ENCODE assay signal across 23 cellular contexts in genomic region chr1:43396059-43396458, GRCh38. TPM values are rescaled to one million over a fixed set of nuclear protein-coding genes. Genes with fewer than 3 reads are reported as not detected.
DNase-seq lines count a peak whose midpoint lies in the region; ATAC-seq and TF ChIP-seq lines count a peak whose summit lies in the region.
"Had no signal": no experiment of that assay in that cellular context is flagged by ENCODE, and none has a peak within 500 bp of the region (broad histone marks: within the 10 kb centered on the region; RNA-seq: fewer than 3 reads in every experiment).

No MANE protein-coding gene starts in this region.

- peaks cover 5% of the 10 kb centered on the region for H3K4me1 Mint-ChIP-seq in type B pancreatic cell (ENCODE audit: unreplicated experiment)

- H3K4me3 Mint-ChIP-seq in type B pancreatic cell, result no peak overlapping the region
- H3K4me3 Mint-ChIP-seq: CD4-positive, alpha-beta memory T cell; T-cell had no signal

- no peaks in the 10 kb centered on the region for H3K27me3 Mint-ChIP-seq in type B pancreatic cell
- H3K27me3 Mint-ChIP-seq: CD4-positive, alpha-beta memory T cell; T-cell had no signal

- H3K27ac Mint-ChIP-seq in type B pancreatic cell, result peak overlapping the region; percentile 32

- no peak for ATAC-seq in GM21619 (IDR thresholded peaks at IDR 0.05; ENCODE audit: unreplicated experiment)
- ATAC-seq: HCT116, T-cell had no signal

- H3K9me3 Mint-ChIP-seq in type B pancreatic cell, result no peaks in the 10 kb centered on the region
- H3K9me3 Mint-ChIP-seq: CD4-positive, alpha-beta memory T cell; T-cell had no signal

- peak overlapping the region; percentile 83 for H3K27ac ChIP-seq in VCaP
- H3K27ac ChIP-seq: BLaER1 treated with 17β-estradiol and CSF1 and Interleukin-3, amounts not matched to agents 10 nM and 100 nM; Peyer's patch; SJCRH30 had no signal

- DNase-seq in NCI-H2171 treated with DMSO at 0.1 percent for 48 hours (lab: John Stamatoyannopoulos, UW) (peak; percentile 7), NCI-H2171 (lab: John Stamatoyannopoulos, UW) (no peak), NCI-H2029 treated with DMSO at 0.1 percent for 48 hours (lab: John Stamatoyannopoulos, UW) (peak; percentile 38), type B pancreatic cell (ENCODE audit: extremely low spot score, unreplicated experiment) (no peak), T-helper 2 cell (no peak), amniotic stem cell (lab: John Stamatoyannopoulos, UW) (no peak)
- DNase-seq: 8988T; CD4-positive, alpha-beta memory T cell; DMS153; GDM1; GOT3; Karpas-422; NCI-H1417; NCI-H1694 treated with DMSO at 0.1 percent for 48 hours; NCI-H446 treated with DMSO at 0.1 percent for 48 hours; NK-92 treated with Interleukin-12 subunit alpha and Interleukin-12 subunit beta, amount 100 ng/mL, for 24 hours; Peyer's patch; SJCRH30; T-cell had no signal

- TF ChIP-seq CTCF in VCaP (conservative IDR thresholded peaks at IDR 0.05) (no peak), type B pancreatic cell (conservative IDR thresholded peaks at IDR 0.05) (no peak)

- H3K36me3 Mint-ChIP-seq in type B pancreatic cell, result peaks cover 19% of the 10 kb centered on the region

RNA-seq across cellular contexts. Expression of gene SZT2, which starts 6.4 kb away (rescaled TPM):
- total RNA-seq in type B pancreatic cell (ENCODE audit: low replicate concordance), result 45.8 and 65.7 TPM in 2 replicates

RNA-seq across cellular contexts. Expression of gene MED8, which starts 6.5 kb away (rescaled TPM):
- total RNA-seq in type B pancreatic cell (ENCODE audit: low replicate concordance), result 37.2 and 48.1 TPM in 2 replicates

RNA-seq across cellular contexts. Expression of gene ELOVL1, which starts 28.2 kb away (rescaled TPM):
- 52.2 and 124 TPM in 2 replicates for total RNA-seq in type B pancreatic cell (ENCODE audit: low replicate concordance)

RNA-seq across cellular contexts. Expression of gene CDC20, which starts 37.3 kb away (rescaled TPM):
- total RNA-seq in type B pancreatic cell (ENCODE audit: low replicate concordance), result 33.9 and 114 TPM in 2 replicates

RNA-seq across cellular contexts. Expression of gene HYI, which starts 57.7 kb away (rescaled TPM):
- total RNA-seq in type B pancreatic cell (ENCODE audit: low replicate concordance), result 20.0 and 36.0 TPM in 2 replicates
- total RNA-seq: SJCRH30 had no signal

Comparison
In these comparisons a context has a peak if more than half of its experiments do, and no peak if none do; other contexts are left out.
1. DNase-seq: peak in NCI-H2171 treated with DMSO at 0.1 percent for 48 hours (single experiment) and NCI-H2029 treated with DMSO at 0.1 percent for 48 hours (single experiment); none in NCI-H2171 (single experiment), type B pancreatic cell (single experiment), T-helper 2 cell (0 of 5) and amniotic stem cell (single experiment).